In genomic region chr7:102424787-102425218, GRCh38 we compare ENCODE assay signal across 11 cellular contexts. TPM values are rescaled to one million over a fixed set of nuclear protein-coding genes. Genes with fewer than 3 reads are reported as not detected.
DNase-seq lines count a peak whose midpoint lies in the region; TF ChIP-seq lines count a peak whose summit lies in the region.
"Had no signal": no experiment of that assay in that cellular context is flagged by ENCODE, and none has a peak within 500 bp of the region (broad histone marks: within the 10 kb centered on the region; RNA-seq: fewer than 3 reads in every experiment).

No MANE protein-coding gene starts in this region.

- H3K36me3 ChIP-seq in MM.1S (replicated peaks; ENCODE audit: insufficient read depth, low read length): peaks cover 6% of the 10 kb centered on the region
- H3K36me3 ChIP-seq: prostate gland had no signal

- no peak for TF ChIP-seq POLR2A in lower leg skin (IDR thresholded peaks at IDR 0.05)

- no peaks in the 10 kb centered on the region for H3K9me3 Mint-ChIP-seq in activated naive CD4-positive, alpha-beta T cell treated with anti-CD3 and anti-CD28 coated beads, Interleukin-2, amount 10 ng/mL, durations not matched to agents 7 days and 5 days
- H3K9me3 Mint-ChIP-seq in dendritic cell treated with granulocyte-macrophage colony-stimulating factor and Interleukin-4, amounts not matched to agents 40 ng/mL and 50 ng/mL, for 4 days: no peaks in the 10 kb centered on the region

- H3K27me3 ChIP-seq in MM.1S (replicated peaks; ENCODE audit: insufficient read depth, low read length): no peaks in the 10 kb centered on the region
- H3K27me3 ChIP-seq: breast epithelium, heart right ventricle had no signal

- peaks cover 59% of the 10 kb centered on the region for H3K4me1 ChIP-seq in MM.1S (ENCODE audit: low read length)
- H3K4me1 ChIP-seq: breast epithelium, prostate gland had no signal

- no peak for DNase-seq in activated naive CD4-positive, alpha-beta T cell treated with anti-CD3 and anti-CD28 coated beads, Interleukin-2, amount 10 ng/mL, durations not matched to agents 7 days and 5 days
- no peak for DNase-seq in activated naive CD4-positive, alpha-beta T cell treated with Interleukin-2 at 50 U/mL for 16 hours
- DNase-seq in MM.1S (peak; percentile 38), substantia nigra (lab: John Stamatoyannopoulos, UW) (peak in 14 of 49 donors; percentile 3 to 49 (median 23)), lower leg skin (ENCODE audit: low spot score in 2 of 2) (no peak), HT-29 (ENCODE audit: low spot score) (no peak), HUDEP-2 (lab: John Stamatoyannopoulos, UW; ENCODE audit: unreplicated experiment in 76 of 76) (no peak)
- DNase-seq: heart right ventricle had no signal

- H3K36me3 Mint-ChIP-seq in activated naive CD4-positive, alpha-beta T cell treated with anti-CD3 and anti-CD28 coated beads, Interleukin-2, amount 10 ng/mL, durations not matched to agents 7 days and 5 days: peaks cover 53% of the 10 kb centered on the region
- peaks cover 50% of the 10 kb centered on the region for H3K36me3 Mint-ChIP-seq in dendritic cell treated with granulocyte-macrophage colony-stimulating factor and Interleukin-4, amounts not matched to agents 40 ng/mL and 50 ng/mL, for 4 days (ENCODE audit: low read depth)

- H3F3A ChIP-seq in MM.1S (ENCODE audit: insufficient read depth, low read length): peaks cover 43% of the 10 kb centered on the region

- H3K4me3 Mint-ChIP-seq in activated naive CD4-positive, alpha-beta T cell treated with anti-CD3 and anti-CD28 coated beads, Interleukin-2, amount 10 ng/mL, durations not matched to agents 7 days and 5 days: no peak overlapping the region
- H3K4me3 Mint-ChIP-seq in dendritic cell treated with granulocyte-macrophage colony-stimulating factor and Interleukin-4, amounts not matched to agents 40 ng/mL and 50 ng/mL, for 4 days: peak overlapping the region; percentile 69

- peak overlapping the region; percentile 93 for H3K9ac ChIP-seq in MM.1S (ENCODE audit: low read length)

- no peaks in the 10 kb centered on the region for H4K20me1 ChIP-seq in MM.1S (ENCODE audit: insufficient read depth, low read length)

- no peaks in the 10 kb centered on the region for H3K9me3 ChIP-seq in MM.1S (replicated peaks; ENCODE audit: insufficient read depth, low read length)
- H3K9me3 ChIP-seq: breast epithelium, heart right ventricle, prostate gland had no signal

- no peak overlapping the region for H2AFZ ChIP-seq in MM.1S (ENCODE audit: low read length)

- intact Hi-C loops in dendritic cell treated with granulocyte-macrophage colony-stimulating factor and Interleukin-4, amounts not matched to agents 40 ng/mL and 50 ng/mL, for 4 days (cut with micrococcal nuclease): no loop called here
- intact Hi-C loops in lower leg skin (cut with DNase I; ENCODE audit: low total_unique reads): no loop called here

- CTCF ChIA-PET in activated naive CD4-positive, alpha-beta T cell treated with anti-CD3 and anti-CD28 coated beads, Interleukin-2, amount 10 ng/mL, durations not matched to agents 7 days and 5 days (lab: Charles Lee): interaction anchor here (0.9 to 2.8 kb wide), 2 partner anchors 10 to 19 kb away, joined by 3 to 34 read pairs; no protein-coding TSS in a partner anchor

- no peaks in the 10 kb centered on the region for H3K9me2 ChIP-seq in MM.1S (replicated peaks; ENCODE audit: insufficient read depth, low read length)

- H3K27me3 Mint-ChIP-seq in activated naive CD4-positive, alpha-beta T cell treated with anti-CD3 and anti-CD28 coated beads, Interleukin-2, amount 10 ng/mL, durations not matched to agents 7 days and 5 days: no peaks in the 10 kb centered on the region
- no peaks in the 10 kb centered on the region for H3K27me3 Mint-ChIP-seq in dendritic cell treated with granulocyte-macrophage colony-stimulating factor and Interleukin-4, amounts not matched to agents 40 ng/mL and 50 ng/mL, for 4 days

- H3K27ac Mint-ChIP-seq in activated naive CD4-positive, alpha-beta T cell treated with anti-CD3 and anti-CD28 coated beads, Interleukin-2, amount 10 ng/mL, durations not matched to agents 7 days and 5 days: peak overlapping the region; percentile 100
- H3K27ac Mint-ChIP-seq in dendritic cell treated with granulocyte-macrophage colony-stimulating factor and Interleukin-4, amounts not matched to agents 40 ng/mL and 50 ng/mL, for 4 days: peak overlapping the region; percentile 100

- H3K4me3 ChIP-seq in MM.1S (ENCODE audit: low read length) (peak overlapping the region; percentile 20; the same call in 1 of the 2 replicates), lower leg skin (ENCODE audit: low read depth, poor library complexity, severe bottlenecking) (no peak overlapping the region)
- H3K4me3 ChIP-seq: breast epithelium, prostate gland had no signal

- peak overlapping the region; percentile 98 for H3K27ac ChIP-seq in MM.1S (ENCODE audit: low read length)
- H3K27ac ChIP-seq in substantia nigra (ENCODE audit: low read depth, low read length, poor library complexity, severe bottlenecking): peak overlapping the region; percentile 11
- H3K27ac ChIP-seq: prostate gland had no signal

- H3K79me2 ChIP-seq in MM.1S (ENCODE audit: low read length): peaks cover 34% of the 10 kb centered on the region

- peak overlapping the region; percentile 84 for H3K4me2 ChIP-seq in MM.1S (ENCODE audit: low read depth, low read length)

- H3K4me1 Mint-ChIP-seq in activated naive CD4-positive, alpha-beta T cell treated with anti-CD3 and anti-CD28 coated beads, Interleukin-2, amount 10 ng/mL, durations not matched to agents 7 days and 5 days: peaks cover 81% of the 10 kb centered on the region
- H3K4me1 Mint-ChIP-seq in dendritic cell treated with granulocyte-macrophage colony-stimulating factor and Interleukin-4, amounts not matched to agents 40 ng/mL and 50 ng/mL, for 4 days (ENCODE audit: low read depth): peaks cover 66% of the 10 kb centered on the region

- 82% methylated on average over 12 to 13 of the region's 13 CpGs for whole genome bisulfite sequencing in lower leg skin, 2 donors

- TF ChIP-seq CTCF in MM.1S (IDR thresholded peaks at IDR 0.05; ENCODE audit: low read length) (no peak), lower leg skin (IDR thresholded peaks at IDR 0.05) (no peak)

RNA-seq across cellular contexts. Expression of gene ORAI2, which starts 8.6 kb away (rescaled TPM):
- total RNA-seq in lower leg skin: 1 to 10 TPM; 2.7 to 6.8 (median 6.4) TPM
- total RNA-seq in HT-29 (2014; rRNA removed; shearing (Covaris generic)): 37.4 and 39.8 TPM in 2 replicates

RNA-seq across cellular contexts. Expression of gene PRKRIP1, which starts 28.6 kb away (rescaled TPM):
- total RNA-seq in lower leg skin: 10 to 100 TPM; 32.8 to 39.9 (median 35.7) TPM
- total RNA-seq in HT-29 (2014; rRNA removed; shearing (Covaris generic)): 34.8 and 38.8 TPM in 2 replicates

RNA-seq across cellular contexts. Expression of gene ALKBH4, which starts 39.9 kb away (rescaled TPM):
- total RNA-seq in lower leg skin: 10 to 100 TPM; 14.7 to 38.9 (median 24.6) TPM
- 31.5 and 36.5 TPM in 2 replicates for total RNA-seq in HT-29 (2014; rRNA removed; shearing (Covaris generic))

RNA-seq across cellular contexts. Expression of gene LRWD1, which starts 40.0 kb away (rescaled TPM):
- total RNA-seq in lower leg skin: 10 to 100 TPM in 3 of 4 donors, 1 to 10 TPM in 1; 9.8 to 16.1 (median 10.3) TPM
- total RNA-seq in HT-29 (2014; rRNA removed; shearing (Covaris generic)): 73.6 and 81.2 TPM in 2 replicates

RNA-seq across cellular contexts. Expression of gene POLR2J, which starts 53.9 kb away (rescaled TPM):
- 10 to 100 TPM in 3 of 4 donors, 1 to 10 TPM in 1; 9.3 to 19.2 (median 15.9) TPM for total RNA-seq in lower leg skin
- 96.9 and 101 TPM in 2 replicates for total RNA-seq in HT-29 (2014; rRNA removed; shearing (Covaris generic))
